Comparison of ENCODE assay signal across 22 cellular contexts in the genomic region with DNA sequence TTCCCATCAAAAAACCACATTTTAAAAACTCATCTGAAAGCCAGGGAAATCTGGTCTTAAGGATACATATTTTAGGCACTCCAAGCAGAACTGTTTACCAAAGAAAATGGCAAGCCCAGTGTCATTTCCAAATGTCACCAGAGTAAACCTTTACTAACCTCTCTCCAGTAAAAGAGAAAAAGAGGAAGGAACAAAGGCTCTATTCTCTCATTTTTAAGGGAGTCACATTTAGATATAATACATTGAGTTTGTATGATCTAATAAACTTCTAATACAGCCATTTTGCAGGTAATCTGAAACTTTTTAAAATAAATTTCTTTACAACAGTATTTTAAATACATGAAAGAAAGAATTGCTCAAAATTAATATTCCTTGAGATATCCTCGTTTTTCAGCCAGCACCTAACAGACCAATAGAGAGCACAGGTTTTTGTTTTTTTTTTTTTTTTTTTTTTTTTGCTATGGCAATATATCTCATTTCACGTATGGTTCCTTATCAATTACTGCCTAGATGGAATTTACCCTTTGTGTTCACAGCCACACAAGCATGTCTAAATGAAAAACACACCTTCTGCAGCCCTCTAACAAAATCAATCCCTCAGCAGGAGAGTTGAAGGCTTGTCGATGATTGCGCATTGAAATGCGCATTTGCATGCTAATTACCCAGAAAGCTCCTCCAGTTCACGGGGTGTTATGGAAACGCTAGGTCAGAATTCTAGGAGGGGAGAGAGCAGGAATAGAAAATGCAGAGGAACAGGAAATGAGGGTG. TPM values are rescaled to one million over a fixed set of nuclear protein-coding genes. Genes with fewer than 3 reads are reported as not detected.
DNase-seq lines count a peak whose midpoint lies in the region; ATAC-seq and TF ChIP-seq lines count a peak whose summit lies in the region.
"Had no signal": no experiment of that assay in that cellular context is flagged by ENCODE, and none has a peak within 500 bp of the region (broad histone marks: within the 10 kb centered on the region; RNA-seq: fewer than 3 reads in every experiment).

No MANE protein-coding gene starts in this region.

- H3K4me3 ChIP-seq in SK-N-MC (peak overlapping the region; percentile 48), sigmoid colon (no peak overlapping the region)
- H3K4me3 ChIP-seq: ascending aorta, dorsolateral prefrontal cortex, pancreas, SJCRH30 had no signal

- no peaks in the 10 kb centered on the region for H3K36me3 Mint-ChIP-seq in activated naive CD4-positive, alpha-beta T cell treated with anti-CD3 and anti-CD28 coated beads, Interleukin-2, amount 50 U/mL, for 72 hours

- no peak for TF ChIP-seq CTCF in sigmoid colon (IDR thresholded peaks at IDR 0.05)

- no peak for TF ChIP-seq POLR2A in sigmoid colon (IDR thresholded peaks at IDR 0.05)

- intact Hi-C loops in sigmoid colon (cut with DNase I) = no loop called here

- H3K9ac ChIP-seq in SK-N-MC (ENCODE audit: insufficient read length) = no peak overlapping the region

- H3K27ac Mint-ChIP-seq in activated naive CD4-positive, alpha-beta T cell treated with anti-CD3 and anti-CD28 coated beads, Interleukin-2, amount 50 U/mL, for 72 hours = no peak overlapping the region
- H3K27ac Mint-ChIP-seq: activated CD4-positive, alpha-beta T cell treated with anti-CD3 and anti-CD28 coated beads for 36 hours; activated naive CD8-positive, alpha-beta T cell; B cell had no signal

- peaks cover 0 to 8% of the 10 kb centered on the region in 2 donors for H3K9me3 Mint-ChIP-seq in activated naive CD4-positive, alpha-beta T cell treated with anti-CD3 and anti-CD28 coated beads, Interleukin-2, amount 50 U/mL, for 72 hours

- peak; percentile 17 for DNase-seq in NCI-H146 (lab: John Stamatoyannopoulos, UW)
- DNase-seq in NCI-H146 treated with DMSO at 0.1 percent for 48 hours (lab: John Stamatoyannopoulos, UW; ENCODE audit: unreplicated experiment) = no peak
- DNase-seq in SK-N-MC (ENCODE audit: low read depth, low spot score) = no peak
- peak; percentile 16 for DNase-seq in iPS-NIHi11 (ENCODE audit: low spot score)
- peak; percentile 40 for DNase-seq in retina
- DNase-seq in activated naive CD4-positive, alpha-beta T cell treated with anti-CD3 and anti-CD28 coated beads, Interleukin-2, amount 50 U/mL, for 72 hours (ENCODE audit: low spot score in 2 of 2) = no peak
- DNase-seq in sigmoid colon = no peak
- DNase-seq: activated CD4-positive, alpha-beta T cell treated with anti-CD3 and anti-CD28 coated beads for 36 hours; central memory CD4-positive, alpha-beta T cell; DND-41; dorsolateral prefrontal cortex; foreskin keratinocyte; mammary epithelial cell; NCI-H1694 treated with DMSO at 0.1 percent for 48 hours; pancreas; SJCRH30 had no signal

- H3K9me3 ChIP-seq in SK-N-MC (ENCODE audit: low read depth, low read length) = no peaks in the 10 kb centered on the region
- peaks cover 0 to 2% (median 0%) of the 10 kb centered on the region in 4 donors for H3K9me3 ChIP-seq in sigmoid colon
- H3K9me3 ChIP-seq: ascending aorta, pancreas had no signal

- H3K27me3 ChIP-seq in sigmoid colon = no peaks in the 10 kb centered on the region
- H3K27me3 ChIP-seq: ascending aorta, dorsolateral prefrontal cortex, foreskin keratinocyte, pancreas, SJCRH30 had no signal

- no peaks in the 10 kb centered on the region for H3K36me3 ChIP-seq in SK-N-MC (ENCODE audit: insufficient read depth, low read length)
- H3K36me3 ChIP-seq in sigmoid colon = no peaks in the 10 kb centered on the region
- H3K36me3 ChIP-seq: ascending aorta, pancreas, SJCRH30 had no signal

- H3K27ac ChIP-seq in SK-N-MC (no peak overlapping the region), sigmoid colon (no peak overlapping the region)
- H3K27ac ChIP-seq: ascending aorta, dorsolateral prefrontal cortex, foreskin keratinocyte, pancreas, SJCRH30 had no signal

- 52 to 67% methylated on average over 7 of the region's 7 CpGs for WGBS in sigmoid colon, 2 donors

- no peaks in the 10 kb centered on the region for H3K4me1 ChIP-seq in sigmoid colon
- H3K4me1 ChIP-seq: pancreas had no signal

- TF ChIP-seq EP300 in sigmoid colon (IDR thresholded peaks at IDR 0.05) = no peak

- ATAC-seq in HG03457 (IDR thresholded peaks at IDR 0.05; ENCODE audit: unreplicated experiment) = no peak
- ATAC-seq in activated naive CD4-positive, alpha-beta T cell treated with anti-CD3 and anti-CD28 coated beads, Interleukin-2, amount 50 U/mL, for 72 hours = no peak
- ATAC-seq: activated CD4-positive, alpha-beta T cell treated with anti-CD3 and anti-CD28 coated beads for 36 hours; foreskin keratinocyte; Panc1; sciatic nerve had no signal

RNA-seq across cellular contexts. Expression of a gene that starts 39.8 kb away (rescaled TPM):
- total RNA-seq in activated naive CD4-positive, alpha-beta T cell treated with anti-CD3 and anti-CD28 coated beads, Interleukin-2, amount 50 U/mL, for 72 hours = 10 to 100 TPM in 1 of 2 donors, 1 to 10 TPM in 1; 4.5 to 16.8 TPM
- total RNA-seq in sigmoid colon = 10 to 100 TPM; 32.7 to 56.3 (median 47.0) TPM
- polyA plus RNA-seq in sigmoid colon = 10 to 100 TPM; 16.6 to 22.4 (median 17.4) TPM

Comparison
In these comparisons a context has a peak if more than half of its experiments do, and no peak if none do; other contexts are left out.
1. DNase-seq: peak in NCI-H146 (single experiment), iPS-NIHi11 (single experiment) and retina (single experiment); none in NCI-H146 treated with DMSO at 0.1 percent for 48 hours (single experiment), SK-N-MC (single experiment), activated naive CD4-positive, alpha-beta T cell treated with anti-CD3 and anti-CD28 coated beads, Interleukin-2, amount 50 U/mL, for 72 hours (0 of 2) and sigmoid colon (single experiment).